Comparison of ENCODE assay signal across 8 cellular contexts in genomic region chr3:88032245-88032644, GRCh38. TPM values are rescaled to one million over a fixed set of nuclear protein-coding genes. Genes with fewer than 3 reads are reported as not detected.
A peak's percentile ranks its signal among the peaks of the same experiment; 100 is the strongest.
DNase-seq lines count a peak whose midpoint lies in the region; ATAC-seq and TF ChIP-seq lines count a peak whose summit lies in the region.

No MANE protein-coding gene starts in this region.

- no peaks in the 10 kb centered on the region for H3K36me3 ChIP-seq in Loucy (ENCODE audit: insufficient read depth, low read length)

- H2AFZ ChIP-seq in Loucy (ENCODE audit: low read length) = peak overlapping the region; percentile 96

- peak overlapping the region; percentile 90 for H3K4me2 ChIP-seq in Loucy (ENCODE audit: low read depth, low read length, poor library complexity, severe bottlenecking)

- H3K9ac ChIP-seq in Loucy (ENCODE audit: low read depth, low read length, poor library complexity, severe bottlenecking) = peak overlapping the region; percentile 61

- no peaks in the 10 kb centered on the region for H3K9me3 Mint-ChIP-seq in stimulated activated effector memory CD8-positive, alpha-beta T cell treated with anti-CD3 and anti-CD28 coated beads, Interleukin-12 subunit alpha, Interleukin-12 subunit beta, amount 100 ng/mL, for 72 hours

- peak; percentile 21 for ATAC-seq in GM19452 (IDR thresholded peaks at IDR 0.05; ENCODE audit: unreplicated experiment)
- peak; percentile 16 for ATAC-seq in stimulated activated effector memory CD8-positive, alpha-beta T cell treated with anti-CD3 and anti-CD28 coated beads, Interleukin-12 subunit alpha, Interleukin-12 subunit beta, amount 100 ng/mL, for 72 hours

- H3K27ac Mint-ChIP-seq in stimulated activated effector memory CD8-positive, alpha-beta T cell treated with anti-CD3 and anti-CD28 coated beads, Interleukin-12 subunit alpha, Interleukin-12 subunit beta, amount 100 ng/mL, for 72 hours = peak overlapping the region; percentile 91

- peaks cover 35% of the 10 kb centered on the region for H3K4me1 ChIP-seq in Loucy (ENCODE audit: insufficient read depth, low read length, poor library complexity, severe bottlenecking)

- no peaks in the 10 kb centered on the region for H4K20me1 ChIP-seq in Loucy (ENCODE audit: insufficient read depth, low read length, poor library complexity, severe bottlenecking)

- H3K4me3 ChIP-seq in Loucy (ENCODE audit: low read length, poor library complexity, severe bottlenecking) = peak overlapping the region; percentile 74
- peak overlapping the region; percentile 49 for H3K4me3 ChIP-seq in epithelial cell of proximal tubule (ENCODE audit: low read depth, low read length)

- H3K4me1 Mint-ChIP-seq in stimulated activated effector memory CD8-positive, alpha-beta T cell treated with anti-CD3 and anti-CD28 coated beads, Interleukin-12 subunit alpha, Interleukin-12 subunit beta, amount 100 ng/mL, for 72 hours = peaks cover 23% of the 10 kb centered on the region

- H3K4me3 Mint-ChIP-seq in stimulated activated effector memory CD8-positive, alpha-beta T cell treated with anti-CD3 and anti-CD28 coated beads, Interleukin-12 subunit alpha, Interleukin-12 subunit beta, amount 100 ng/mL, for 72 hours = peak overlapping the region; percentile 69

- no peaks in the 10 kb centered on the region for H3K27me3 ChIP-seq in Loucy (ENCODE audit: insufficient read depth, low read length, poor library complexity, severe bottlenecking)

- H3K9me3 ChIP-seq in Loucy (ENCODE audit: insufficient read depth, low read depth, low read length) = no peaks in the 10 kb centered on the region

- H3K9me2 ChIP-seq in Loucy (replicated peaks; ENCODE audit: low read depth, low read length) = no peaks in the 10 kb centered on the region

- TF ChIP-seq CTCF in Loucy (conservative IDR thresholded peaks at IDR 0.05; ENCODE audit: low read length) (no peak), epithelial cell of proximal tubule (conservative IDR thresholded peaks at IDR 0.05; ENCODE audit: low read depth, low read length) (no peak)

- H3F3A ChIP-seq in Loucy (ENCODE audit: low read depth) = no peaks in the 10 kb centered on the region

- H3K79me2 ChIP-seq in Loucy (ENCODE audit: insufficient read depth, low read length) = no peaks in the 10 kb centered on the region

- DNase-seq in epithelial cell of proximal tubule (ENCODE audit: low read depth) (no peak), NCI-H1417 treated with DMSO at 0.1 percent for 48 hours (lab: John Stamatoyannopoulos, UW) (no peak), H4 (ENCODE audit: low spot score) (no peak)
- no peak for DNase-seq in stimulated activated effector memory CD8-positive, alpha-beta T cell treated with anti-CD3 and anti-CD28 coated beads, Interleukin-12 subunit alpha, Interleukin-12 subunit beta, amount 100 ng/mL, for 72 hours (ENCODE audit: low spot score in 2 of 2)
- DNase-seq in stimulated activated CD4-positive, alpha-beta T cell treated with anti-CD3 and anti-CD28 coated beads, Interleukin-15, amount 100 ng/mL, for 24 hours = no peak
- no peak for DNase-seq in activated CD8-positive, alpha-beta memory T cell treated with anti-CD3 and anti-CD28 coated beads, Interleukin-2, amount 50 U/mL, for 48 hours

- no peaks in the 10 kb centered on the region for H3K36me3 Mint-ChIP-seq in stimulated activated effector memory CD8-positive, alpha-beta T cell treated with anti-CD3 and anti-CD28 coated beads, Interleukin-12 subunit alpha, Interleukin-12 subunit beta, amount 100 ng/mL, for 72 hours

RNA-seq across cellular contexts. Expression of gene CGGBP1, which starts 26.6 kb away (rescaled TPM):
- total RNA-seq in epithelial cell of proximal tubule = 34.8 and 35.1 TPM in 2 replicates
- total RNA-seq in H4 (2014; rRNA removed; shearing (Covaris generic)) = 29.3 and 37.3 TPM in 2 replicates

RNA-seq across cellular contexts. Expression of gene ZNF654, which starts 26.8 kb away (rescaled TPM):
- total RNA-seq in epithelial cell of proximal tubule = 1.8 and 4.6 TPM in 2 replicates
- total RNA-seq in H4 (2014; rRNA removed; shearing (Covaris generic)) = 4.0 and 7.2 TPM in 2 replicates
